35 cellular contexts compared by ENCODE assay signal in genomic region chr5:111002036-111002435, GRCh38.
"Had no signal": no experiment of that assay in that cellular context is flagged by ENCODE, and none has a peak within 500 bp of the region (broad histone marks: within the 10 kb centered on the region; RNA-seq: fewer than 3 reads in every experiment).

No MANE protein-coding gene starts in this region.

- H3K9me3 Mint-ChIP-seq: activated CD4-positive, alpha-beta memory T cell treated with anti-CD3 and anti-CD28 coated beads for 36 hours; activated CD4-positive, alpha-beta T cell treated with anti-CD3 and anti-CD28 coated beads, Interleukin-2, amount 10 ng/mL, durations not matched to agents 24 days and 14 days; activated CD8-positive, alpha-beta T cell treated with anti-CD3 and anti-CD28 coated beads for 36 hours; activated naive CD4-positive, alpha-beta T cell treated with anti-CD3 and anti-CD28 coated beads for 36 hours; activated naive CD8-positive, alpha-beta T cell treated with anti-CD3 and anti-CD28 coated beads for 36 hours; activated T-helper 1 cell treated with anti-CD3 and anti-CD28 coated beads, Interleukin-12 subunit alpha, Interleukin-12 subunit beta, Interleukin-2, Interleukin-4 antibody, amounts not matched to agents 30 ng/mL and 10 ng/mL and 1 ng/mL, durations not matched to agents 14 hours and 24 hours and 36 hours; T-helper 1 cell treated with Interleukin-12 subunit alpha and Interleukin-12 subunit beta and Interleukin-4 antibody, amounts not matched to agents 30 μg/mL and 1 μg/mL, for 36 hours; T-helper 2 cell treated with Interferon-gamma antibody and Interleukin-4, amounts not matched to agents 5 μg/mL and 100 μg/mL, for 36 hours had no signal

- DNase-seq: activated B cell treated with CpG ODN at 0.5 μM for 24 hours; activated CD4-positive, alpha-beta memory T cell treated with anti-CD3 and anti-CD28 coated beads for 36 hours; activated CD4-positive, alpha-beta T cell treated with anti-CD3 and anti-CD28 coated beads for 4 hours; activated CD4-positive, alpha-beta T cell treated with anti-CD3 and anti-CD28 coated beads, Interleukin-2, amount 10 ng/mL, durations not matched to agents 24 days and 14 days; activated CD4-positive, alpha-beta T cell treated with anti-CD3 and anti-CD28 coated beads, Interleukin-2, amount 50 U/mL, for 1 hour; activated CD4-positive, alpha-beta T cell treated with anti-CD3 and anti-CD28 coated beads, Interleukin-2, amount 50 U/mL, for 4 hours; activated CD4-positive, CD25-positive, alpha-beta regulatory T cell treated with anti-CD3 and anti-CD28 coated beads, Interleukin-2, amount 50 U/mL, for 72 hours; activated CD8-positive, alpha-beta memory T cell treated with anti-CD3 and anti-CD28 coated beads, Interleukin-2, amount 50 U/mL, for 4 hours; activated CD8-positive, alpha-beta T cell treated with anti-CD3 and anti-CD28 coated beads for 36 hours; activated effector memory CD4-positive, alpha-beta T cell treated with anti-CD3 and anti-CD28 coated beads, Interleukin-2, amount 50 U/mL, for 16 hours; activated gamma-delta T cell treated with Interleukin-2 at 50 U/mL for 16 hours; activated naive CD4-positive, alpha-beta T cell; activated naive CD4-positive, alpha-beta T cell treated with anti-CD3 and anti-CD28 coated beads for 36 hours; activated naive CD4-positive, alpha-beta T cell treated with anti-CD3 and anti-CD28 coated beads, Interleukin-2, amount 50 U/mL, for 16 hours; activated naive CD8-positive, alpha-beta T cell treated with anti-CD3 and anti-CD28 coated beads for 36 hours; activated T-cell treated with anti-CD3 and anti-CD28 coated beads for 4 hours; activated T-cell treated with anti-CD3 and anti-CD28 coated beads, Interleukin-2, amount 50 U/mL, for 1 hour; activated T-cell treated with anti-CD3 and anti-CD28 coated beads, Interleukin-2, amount 50 U/mL, for 4 hours; activated T-cell treated with anti-CD3 and anti-CD28 coated beads, Interleukin-2, amount 50 U/mL, for 72 hours; adrenal gland; amniotic stem cell; aorta; body of pancreas; brain microvascular endothelial cell; central memory CD4-positive, alpha-beta T cell; T-helper 1 cell; T-helper 2 cell; T-helper 9 cell had no signal

- H3K27ac Mint-ChIP-seq: activated B cell treated with CpG ODN at 0.5 μM for 24 hours; activated CD4-positive, alpha-beta memory T cell treated with anti-CD3 and anti-CD28 coated beads for 36 hours; activated CD4-positive, alpha-beta T cell treated with anti-CD3 and anti-CD28 coated beads, Interleukin-2, amount 10 ng/mL, durations not matched to agents 24 days and 14 days; activated CD8-positive, alpha-beta T cell treated with anti-CD3 and anti-CD28 coated beads for 36 hours; activated naive CD4-positive, alpha-beta T cell treated with anti-CD3 and anti-CD28 coated beads for 36 hours; activated naive CD4-positive, alpha-beta T cell treated with anti-CD3 and anti-CD28 coated beads, Interleukin-2, amount 50 U/mL, for 72 hours; activated naive CD8-positive, alpha-beta T cell treated with anti-CD3 and anti-CD28 coated beads for 36 hours; activated T-cell treated with anti-CD3 and anti-CD28 coated beads, Interleukin-2, amount 50 U/mL, for 72 hours; activated T-helper 1 cell treated with anti-CD3 and anti-CD28 coated beads, Interleukin-12 subunit alpha, Interleukin-12 subunit beta, Interleukin-2, Interleukin-4 antibody, amounts not matched to agents 30 ng/mL and 10 ng/mL and 1 ng/mL, durations not matched to agents 14 hours and 24 hours and 36 hours; activated T-helper 17 cell treated with anti-CD3 and anti-CD28 coated beads, Interleukin-2, amount 50 U/mL, for 72 hours; T-helper 1 cell treated with Interleukin-12 subunit alpha and Interleukin-12 subunit beta and Interleukin-4 antibody, amounts not matched to agents 30 μg/mL and 1 μg/mL, for 36 hours; T-helper 2 cell treated with Interferon-gamma antibody and Interleukin-4, amounts not matched to agents 5 μg/mL and 100 μg/mL, for 36 hours had no signal

- H3K4me3 Mint-ChIP-seq: activated B cell treated with CpG ODN at 0.5 μM for 24 hours; activated CD4-positive, alpha-beta memory T cell treated with anti-CD3 and anti-CD28 coated beads for 36 hours; activated CD4-positive, alpha-beta T cell treated with anti-CD3 and anti-CD28 coated beads, Interleukin-2, amount 10 ng/mL, durations not matched to agents 24 days and 14 days; activated CD8-positive, alpha-beta T cell treated with anti-CD3 and anti-CD28 coated beads for 36 hours; activated naive CD4-positive, alpha-beta T cell treated with anti-CD3 and anti-CD28 coated beads for 36 hours; activated naive CD8-positive, alpha-beta T cell treated with anti-CD3 and anti-CD28 coated beads for 36 hours; activated T-cell treated with anti-CD3 and anti-CD28 coated beads, Interleukin-2, amount 50 U/mL, for 4 hours; activated T-cell treated with anti-CD3 and anti-CD28 coated beads, Interleukin-2, amount 50 U/mL, for 72 hours; activated T-helper 1 cell treated with anti-CD3 and anti-CD28 coated beads, Interleukin-12 subunit alpha, Interleukin-12 subunit beta, Interleukin-2, Interleukin-4 antibody, amounts not matched to agents 30 ng/mL and 10 ng/mL and 1 ng/mL, durations not matched to agents 14 hours and 24 hours and 36 hours; activated T-helper 17 cell treated with anti-CD3 and anti-CD28 coated beads, Interleukin-2, amount 50 U/mL, for 72 hours; T-helper 1 cell treated with Interleukin-12 subunit alpha and Interleukin-12 subunit beta and Interleukin-4 antibody, amounts not matched to agents 30 μg/mL and 1 μg/mL, for 36 hours; T-helper 2 cell treated with Interferon-gamma antibody and Interleukin-4, amounts not matched to agents 5 μg/mL and 100 μg/mL, for 36 hours had no signal

- ATAC-seq: activated CD8-positive, alpha-beta T cell treated with anti-CD3 and anti-CD28 coated beads for 36 hours; activated naive CD4-positive, alpha-beta T cell treated with anti-CD3 and anti-CD28 coated beads, Interleukin-2, amount 50 U/mL, for 72 hours; activated T-cell treated with anti-CD3 and anti-CD28 coated beads, Interleukin-2, amount 50 U/mL, for 4 hours; activated T-cell treated with anti-CD3 and anti-CD28 coated beads, Interleukin-2, amount 50 U/mL, for 72 hours; activated T-helper 17 cell treated with anti-CD3 and anti-CD28 coated beads, Interleukin-2, amount 50 U/mL, for 72 hours; body of pancreas had no signal

- H3K4me1 ChIP-seq: adrenal gland, body of pancreas, breast epithelium had no signal

- H3K4me1 Mint-ChIP-seq: activated B cell treated with CpG ODN at 0.5 μM for 24 hours; activated CD4-positive, alpha-beta T cell treated with anti-CD3 and anti-CD28 coated beads, Interleukin-2, amount 10 ng/mL, durations not matched to agents 24 days and 14 days; activated naive CD8-positive, alpha-beta T cell treated with anti-CD3 and anti-CD28 coated beads for 36 hours; activated T-helper 17 cell treated with anti-CD3 and anti-CD28 coated beads, Interleukin-2, amount 50 U/mL, for 72 hours had no signal

- H3K36me3 ChIP-seq: adrenal gland, brain microvascular endothelial cell, breast epithelium had no signal

- H3K9me3 ChIP-seq: adrenal gland, body of pancreas, breast epithelium had no signal

- H3K4me3 ChIP-seq: adrenal gland, body of pancreas, breast epithelium had no signal

- H3K36me3 Mint-ChIP-seq: activated CD4-positive, alpha-beta memory T cell treated with anti-CD3 and anti-CD28 coated beads for 36 hours; activated naive CD8-positive, alpha-beta T cell treated with anti-CD3 and anti-CD28 coated beads for 36 hours had no signal

- H3K27ac ChIP-seq: adrenal gland, body of pancreas, brain microvascular endothelial cell, breast epithelium, VCaP had no signal

- H3K27me3 ChIP-seq: adrenal gland, body of pancreas, brain microvascular endothelial cell, breast epithelium had no signal
